In genomic region chr12:132015686-132016430, GRCh38 we compare ENCODE assay signal across 24 cellular contexts.
"Had no signal": no experiment of that assay in that cellular context is flagged by ENCODE, and none has a peak within 500 bp of the region (broad histone marks: within the 10 kb centered on the region; RNA-seq: fewer than 3 reads in every experiment).

No MANE protein-coding gene starts in this region.

- H3K27ac Mint-ChIP-seq: dendritic cell treated with granulocyte-macrophage colony-stimulating factor and Interleukin-4, amounts not matched to agents 40 ng/mL and 50 ng/mL, for 4 days; mesothelial cell of epicardium; neural progenitor cell; progenitor cell of endocrine pancreas had no signal

- H3K27me3 Mint-ChIP-seq: dendritic cell treated with granulocyte-macrophage colony-stimulating factor and Interleukin-4, amounts not matched to agents 40 ng/mL and 50 ng/mL, for 4 days; effector memory CD8-positive, alpha-beta T cell; memory B cell; progenitor cell of endocrine pancreas had no signal

- H3K36me3 ChIP-seq: neural progenitor cell, ovary had no signal

- H3K9me3 ChIP-seq: esophagus squamous epithelium, gastroesophageal sphincter, left lung, lower lobe of right lung, ovary, stomach, thoracic aorta, transverse colon had no signal

- H3K4me3 ChIP-seq: esophagus squamous epithelium, gastroesophageal sphincter, left lung, lower lobe of right lung, neural progenitor cell, ovary, smooth muscle cell, stomach, thoracic aorta, transverse colon had no signal

- ATAC-seq: effector memory CD8-positive, alpha-beta T cell; gastroesophageal sphincter; left lung; natural killer cell; right cardiac atrium had no signal

- H3K4me1 Mint-ChIP-seq: mesothelial cell of epicardium, natural killer cell, neural progenitor cell had no signal

- H3K27ac ChIP-seq: esophagus squamous epithelium, gastroesophageal sphincter, left lung, lower lobe of right lung, neural progenitor cell, ovary, stomach, thoracic aorta had no signal

- H3K4me2 ChIP-seq: neural progenitor cell, smooth muscle cell had no signal

- DNase-seq: effector memory CD8-positive, alpha-beta T cell; esophagus squamous epithelium; foreskin fibroblast; glutamatergic neuron; islet precursor cell; lower lobe of right lung; natural killer cell; nucleus accumbens; right cardiac atrium; stimulated activated CD4-positive, alpha-beta T cell treated with anti-CD3 and anti-CD28 coated beads, Interleukin-2, amount 100 ng/mL, for 48 hours; stomach; substantia nigra; transverse colon had no signal

- H3K4me1 ChIP-seq: esophagus squamous epithelium, gastroesophageal sphincter, left lung, lower lobe of right lung, neural progenitor cell, stomach, transverse colon had no signal

- H3K9ac ChIP-seq: neural progenitor cell had no signal

- H2AFZ ChIP-seq: neural progenitor cell had no signal

- H3K4me3 Mint-ChIP-seq: dendritic cell treated with granulocyte-macrophage colony-stimulating factor and Interleukin-4, amounts not matched to agents 40 ng/mL and 50 ng/mL, for 4 days; effector memory CD8-positive, alpha-beta T cell; memory B cell; mesothelial cell of epicardium; natural killer cell; neural progenitor cell had no signal

- H3K9me3 Mint-ChIP-seq: dendritic cell treated with granulocyte-macrophage colony-stimulating factor and Interleukin-4, amounts not matched to agents 40 ng/mL and 50 ng/mL, for 4 days; effector memory CD8-positive, alpha-beta T cell; memory B cell; mesothelial cell of epicardium; natural killer cell; neural progenitor cell had no signal

- H3K27me3 ChIP-seq: esophagus squamous epithelium, gastroesophageal sphincter, left lung, neural progenitor cell, ovary, stomach, transverse colon had no signal

- FAIRE-seq: colon had no signal
